In the genomic region with DNA sequence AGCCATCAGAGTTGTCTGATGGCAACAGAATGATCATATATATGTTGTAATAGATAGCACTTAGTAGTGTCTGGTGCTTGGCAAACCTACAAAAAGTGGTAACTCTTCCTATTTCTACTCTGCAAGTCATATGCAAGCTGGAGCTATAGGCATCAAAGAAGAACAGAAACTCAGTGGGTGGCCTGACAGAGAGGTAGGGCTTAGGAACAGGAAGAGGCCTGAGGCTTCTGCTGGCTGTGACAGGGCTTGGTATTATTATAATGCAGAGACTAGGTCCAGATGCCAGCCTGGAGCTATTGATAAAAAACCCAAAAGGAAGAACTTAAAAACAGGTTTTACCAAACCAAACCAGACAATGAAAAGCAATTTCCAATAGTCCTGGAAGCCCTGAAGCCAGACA, we compare ENCODE assay signal across 1 cellular context.
TF ChIP-seq lines count a peak whose summit lies in the region.

No MANE protein-coding gene starts in this region.

TF ChIP-seq in GM12878, 131 proteins besides CTCF, POLR2A, EP300 and RAD21 (continued from another document):
- TF ChIP-seq, protein P1, sequence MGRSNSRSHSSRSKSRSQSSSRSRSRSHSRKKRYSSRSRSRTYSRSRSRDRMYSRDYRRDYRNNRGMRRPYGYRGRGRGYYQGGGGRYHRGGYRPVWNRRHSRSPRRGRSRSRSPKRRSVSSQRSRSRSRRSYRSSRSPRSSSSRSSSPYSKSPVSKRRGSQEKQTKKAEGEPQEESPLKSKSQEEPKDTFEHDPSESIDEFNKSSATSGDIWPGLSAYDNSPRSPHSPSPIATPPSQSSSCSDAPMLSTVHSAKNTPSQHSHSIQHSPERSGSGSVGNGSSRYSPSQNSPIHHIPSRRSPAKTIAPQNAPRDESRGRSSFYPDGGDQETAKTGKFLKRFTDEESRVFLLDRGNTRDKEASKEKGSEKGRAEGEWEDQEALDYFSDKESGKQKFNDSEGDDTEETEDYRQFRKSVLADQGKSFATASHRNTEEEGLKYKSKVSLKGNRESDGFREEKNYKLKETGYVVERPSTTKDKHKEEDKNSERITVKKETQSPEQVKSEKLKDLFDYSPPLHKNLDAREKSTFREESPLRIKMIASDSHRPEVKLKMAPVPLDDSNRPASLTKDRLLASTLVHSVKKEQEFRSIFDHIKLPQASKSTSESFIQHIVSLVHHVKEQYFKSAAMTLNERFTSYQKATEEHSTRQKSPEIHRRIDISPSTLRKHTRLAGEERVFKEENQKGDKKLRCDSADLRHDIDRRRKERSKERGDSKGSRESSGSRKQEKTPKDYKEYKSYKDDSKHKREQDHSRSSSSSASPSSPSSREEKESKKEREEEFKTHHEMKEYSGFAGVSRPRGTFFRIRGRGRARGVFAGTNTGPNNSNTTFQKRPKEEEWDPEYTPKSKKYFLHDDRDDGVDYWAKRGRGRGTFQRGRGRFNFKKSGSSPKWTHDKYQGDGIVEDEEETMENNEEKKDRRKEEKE (IDR thresholded peaks at IDR 0.05), result no peak
- TF ChIP-seq, protein P2, sequence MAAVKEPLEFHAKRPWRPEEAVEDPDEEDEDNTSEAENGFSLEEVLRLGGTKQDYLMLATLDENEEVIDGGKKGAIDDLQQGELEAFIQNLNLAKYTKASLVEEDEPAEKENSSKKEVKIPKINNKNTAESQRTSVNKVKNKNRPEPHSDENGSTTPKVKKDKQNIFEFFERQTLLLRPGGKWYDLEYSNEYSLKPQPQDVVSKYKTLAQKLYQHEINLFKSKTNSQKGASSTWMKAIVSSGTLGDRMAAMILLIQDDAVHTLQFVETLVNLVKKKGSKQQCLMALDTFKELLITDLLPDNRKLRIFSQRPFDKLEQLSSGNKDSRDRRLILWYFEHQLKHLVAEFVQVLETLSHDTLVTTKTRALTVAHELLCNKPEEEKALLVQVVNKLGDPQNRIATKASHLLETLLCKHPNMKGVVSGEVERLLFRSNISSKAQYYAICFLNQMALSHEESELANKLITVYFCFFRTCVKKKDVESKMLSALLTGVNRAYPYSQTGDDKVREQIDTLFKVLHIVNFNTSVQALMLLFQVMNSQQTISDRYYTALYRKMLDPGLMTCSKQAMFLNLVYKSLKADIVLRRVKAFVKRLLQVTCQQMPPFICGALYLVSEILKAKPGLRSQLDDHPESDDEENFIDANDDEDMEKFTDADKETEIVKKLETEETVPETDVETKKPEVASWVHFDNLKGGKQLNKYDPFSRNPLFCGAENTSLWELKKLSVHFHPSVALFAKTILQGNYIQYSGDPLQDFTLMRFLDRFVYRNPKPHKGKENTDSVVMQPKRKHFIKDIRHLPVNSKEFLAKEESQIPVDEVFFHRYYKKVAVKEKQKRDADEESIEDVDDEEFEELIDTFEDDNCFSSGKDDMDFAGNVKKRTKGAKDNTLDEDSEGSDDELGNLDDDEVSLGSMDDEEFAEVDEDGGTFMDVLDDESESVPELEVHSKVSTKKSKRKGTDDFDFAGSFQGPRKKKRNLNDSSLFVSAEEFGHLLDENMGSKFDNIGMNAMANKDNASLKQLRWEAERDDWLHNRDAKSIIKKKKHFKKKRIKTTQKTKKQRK (IDR thresholded peaks at IDR 0.05; ENCODE audit: low read depth, low read length), result no peak
- TF ChIP-seq RELB (IDR thresholded peaks at IDR 0.05; ENCODE audit: low read depth), result no peak
- no peak for TF ChIP-seq FOXK2 (IDR thresholded peaks at IDR 0.05)
TF ChIP-seq in GM12878: peak in this region for 6.
